16 cellular contexts compared by ENCODE assay signal in genomic region chr6:170456334-170456733, GRCh38.
DNase-seq lines count a peak whose midpoint lies in the region; ATAC-seq lines count a peak whose summit lies in the region.
"Had no signal": no experiment of that assay in that cellular context is flagged by ENCODE, and none has a peak within 500 bp of the region (broad histone marks: within the 10 kb centered on the region; RNA-seq: fewer than 3 reads in every experiment).

No MANE protein-coding gene starts in this region.

- peaks cover 0 to 9% (median 6%) of the 10 kb centered on the region in 3 donors for H3K27me3 Mint-ChIP-seq in immature natural killer cell (ENCODE audit: low read depth in 3 of 3)

- peak overlapping the region in 5 of 6 donors; percentile 23 to 69 (median 50) for H3K27ac Mint-ChIP-seq in immature natural killer cell
- H3K27ac Mint-ChIP-seq: IgD-negative memory B cell had no signal

- no peak overlapping the region for H3K9ac ChIP-seq in trophoblast cell (ENCODE audit: low read length)

- intact Hi-C loops in Right ventricle myocardium inferior (cut with DNase I), result no loop called here

- H3K79me2 ChIP-seq in trophoblast cell (ENCODE audit: control insufficient read depth, insufficient read depth, low read length, poor library complexity), result no peaks in the 10 kb centered on the region

- no peak overlapping the region for H3K23ac ChIP-seq in trophoblast cell (ENCODE audit: low read length)

- peaks cover 0 to 3% of the 10 kb centered on the region in 2 experiments for H3K4me1 ChIP-seq in trophoblast cell (ENCODE audit: control insufficient read depth in 1 of 2, insufficient read depth in 2 of 2, low read length in 2 of 2)
- H3K4me1 ChIP-seq: A549, BE2C had no signal

- ATAC-seq in Right ventricle myocardium inferior, result no peak
- ATAC-seq: A549, HCT116 had no signal

- H3K14ac ChIP-seq in trophoblast cell (ENCODE audit: low read length), result no peak overlapping the region

- H4K8ac ChIP-seq in trophoblast cell (ENCODE audit: low read depth, low read length), result no peak overlapping the region

- H2BK5ac ChIP-seq in trophoblast cell (ENCODE audit: low read depth, low read length, poor library complexity), result no peak overlapping the region

- no peaks in the 10 kb centered on the region for H3K9me3 Mint-ChIP-seq in immature natural killer cell
- H3K9me3 Mint-ChIP-seq: IgD-negative memory B cell had no signal

- H2BK12ac ChIP-seq in trophoblast cell (ENCODE audit: low read length), result no peak overlapping the region

- H3K27me3 ChIP-seq in H7 (ENCODE audit: control insufficient read depth, insufficient read depth, low read length) (no peaks in the 10 kb centered on the region), trophoblast cell (ENCODE audit: insufficient read depth, low read length) (no peaks in the 10 kb centered on the region)

- DNase-seq in ELR (ENCODE audit: low read depth) (peak; percentile 19), H7 (peak; percentile 27), immature natural killer cell (no peak), trophoblast cell (no peak), NCI-H2196 treated with DMSO at 0.1 percent for 48 hours (lab: John Stamatoyannopoulos, UW; ENCODE audit: unreplicated experiment) (no peak), Right ventricle myocardium inferior (ENCODE audit: missing footprints) (no peak)
- no peak for DNase-seq in stimulated activated CD4-positive, alpha-beta T cell treated with anti-CD3 and anti-CD28 coated beads, Interleukin-12 subunit alpha, Interleukin-12 subunit beta, amount 100 ng/mL, for 4 hours
- DNase-seq: BE2C; CD4-positive, alpha-beta memory T cell; COR-L47; DMS153; GF-D8 had no signal

- H3K4me3 ChIP-seq in H7 (ENCODE audit: insufficient read depth, low read depth, low read length) (no peak overlapping the region), trophoblast cell (ENCODE audit: low read depth, low read length) (peak overlapping the region; percentile 21)
- H3K4me3 ChIP-seq: A549 had no signal

- H4K12ac ChIP-seq in trophoblast cell (ENCODE audit: low read depth, low read length), result no peak overlapping the region

- no peak overlapping the region for H4K91ac ChIP-seq in trophoblast cell (ENCODE audit: low read depth, low read length)

- H3K36me3 Mint-ChIP-seq in immature natural killer cell, result no peaks in the 10 kb centered on the region
- H3K36me3 Mint-ChIP-seq: CD4-positive, alpha-beta memory T cell; IgD-negative memory B cell had no signal

- H3K4me1 Mint-ChIP-seq in immature natural killer cell, result peaks cover 60 to 69% of the 10 kb centered on the region in 2 donors

- no peaks in the 10 kb centered on the region for H3K9me3 ChIP-seq in trophoblast cell (ENCODE audit: insufficient read depth, low read depth, low read length)
- H3K9me3 ChIP-seq: A549, BE2C had no signal

- H3K36me3 ChIP-seq in H7 (replicated peaks; ENCODE audit: control insufficient read depth, insufficient read depth, low read length) (no peaks in the 10 kb centered on the region), trophoblast cell (ENCODE audit: control insufficient read depth in 1 of 2, insufficient read depth in 2 of 2, low read length in 2 of 2) (no peaks in the 10 kb centered on the region)
- H3K36me3 ChIP-seq: BE2C had no signal

- no peak overlapping the region for H3K4me3 Mint-ChIP-seq in immature natural killer cell
- H3K4me3 Mint-ChIP-seq: CD4-positive, alpha-beta memory T cell; IgD-negative memory B cell had no signal

- no peak overlapping the region for H2AFZ ChIP-seq in trophoblast cell (ENCODE audit: insufficient read depth, low read length, poor library complexity)

- H3K18ac ChIP-seq in trophoblast cell (ENCODE audit: low read length), result no peak overlapping the region

- no peak overlapping the region for H2AK5ac ChIP-seq in trophoblast cell (ENCODE audit: low read length)

- H3K27ac ChIP-seq in trophoblast cell (ENCODE audit: low read depth, low read length), result no peak overlapping the region
- H3K27ac ChIP-seq: A549, C4-2B had no signal

- H2BK120ac ChIP-seq in trophoblast cell (ENCODE audit: insufficient read depth, low read length, poor library complexity), result no peak overlapping the region

- WGBS in trophoblast cell (ENCODE audit: extremely low coverage, insufficient coverage, insufficient read length), result no CpG with 5 or more reads among the region's 9 CpGs

- H3K4ac ChIP-seq in trophoblast cell (ENCODE audit: low read depth, low read length), result no peak overlapping the region

- no peak overlapping the region for H3K4me2 ChIP-seq in trophoblast cell (ENCODE audit: low read length)
- H3K4me2 ChIP-seq: A549 had no signal

- H3K79me1 ChIP-seq in trophoblast cell (ENCODE audit: low read length), result no peaks in the 10 kb centered on the region

Comparison
In these comparisons a context has a peak if more than half of its experiments do, and no peak if none do; other contexts are left out.
1. DNase-seq: peak in ELR (single experiment) and H7 (single experiment); none in immature natural killer cell (0 of 3), trophoblast cell (0 of 2), NCI-H2196 treated with DMSO at 0.1 percent for 48 hours (single experiment), stimulated activated CD4-positive, alpha-beta T cell treated with anti-CD3 and anti-CD28 coated beads, Interleukin-12 subunit alpha, Interleukin-12 subunit beta, amount 100 ng/mL, for 4 hours (single experiment) and Right ventricle myocardium inferior (single experiment).